10 cellular contexts compared by ENCODE assay signal in the genomic region with DNA sequence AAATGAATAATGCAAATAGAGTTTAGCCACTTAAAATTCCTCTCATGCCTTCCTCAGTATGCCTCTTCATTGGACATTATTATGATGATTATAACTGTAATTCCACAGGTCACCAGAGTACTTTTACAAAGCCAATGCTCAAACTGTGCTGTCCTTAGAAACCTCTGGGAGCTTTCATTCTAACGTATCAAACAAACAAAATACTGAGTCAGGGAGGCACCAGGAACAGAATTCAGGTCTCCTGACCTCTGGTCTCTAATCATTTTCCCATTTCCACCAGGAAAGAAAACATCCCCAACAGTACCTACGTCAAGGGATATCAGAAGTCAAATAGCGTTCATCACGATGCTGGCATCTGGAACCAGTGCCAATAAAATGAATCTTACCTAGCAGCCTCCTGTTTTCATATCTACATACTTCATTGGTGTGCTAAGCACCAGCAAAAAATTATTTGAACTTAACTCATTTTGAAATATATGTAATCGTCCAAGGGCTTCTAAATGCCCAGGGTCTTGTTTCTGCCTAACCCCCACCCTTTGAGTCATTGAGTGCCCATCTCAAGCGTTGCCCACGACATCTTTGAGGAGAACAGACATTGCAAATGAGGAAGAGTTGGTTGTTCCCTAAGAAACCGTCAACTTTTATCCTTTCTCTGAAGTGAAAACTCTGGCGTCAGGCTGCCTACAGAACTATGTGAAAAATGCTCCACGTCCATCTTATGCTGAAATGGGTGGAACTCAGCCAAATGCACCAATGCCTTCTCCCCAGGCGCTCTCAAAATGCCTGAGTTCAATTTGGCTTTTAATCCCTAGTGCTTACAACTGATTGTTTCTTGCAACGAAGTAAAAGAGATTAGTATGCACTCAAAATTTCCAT. TPM values are rescaled to one million over a fixed set of nuclear protein-coding genes. Genes with fewer than 3 reads are reported as not detected.
A peak's percentile ranks its signal among the peaks of the same experiment; 100 is the strongest.
DNase-seq lines count a peak whose midpoint lies in the region; ATAC-seq and TF ChIP-seq lines count a peak whose summit lies in the region.
"Had no signal": no experiment of that assay in that cellular context is flagged by ENCODE, and none has a peak within 500 bp of the region (broad histone marks: within the 10 kb centered on the region; RNA-seq: fewer than 3 reads in every experiment).

No MANE protein-coding gene starts in this region.

- ATAC-seq in left colon: no peak

- in situ Hi-C loops in mammary epithelial cell (cut with MboI; ENCODE audit: low sequenced_read_pairs in 2 of 2): no loop called here

- no peak for TF ChIP-seq POLR2A in adrenal gland (IDR thresholded peaks at IDR 0.05)

- H3K79me2 ChIP-seq in ACC112 (ENCODE audit: control insufficient read depth, insufficient read depth, low read length, unreplicated experiment) (no peaks in the 10 kb centered on the region), mammary epithelial cell (ENCODE audit: insufficient read depth, low read length) (no peaks in the 10 kb centered on the region)

- CTCF ChIA-PET in mammary epithelial cell (lab: Charles Lee; ENCODE audit: low non-redundant PET): no interaction called here

- DNase-seq in adrenal gland (peak in 1 of 7 donors; percentile 19), fibroblast of villous mesenchyme (ENCODE audit: low read depth) (peak; percentile 85), non-pigmented ciliary epithelial cell (ENCODE audit: low read depth) (peak; percentile 89), NOMO-1 (lab: John Stamatoyannopoulos, UW; ENCODE audit: unreplicated experiment in 2 of 2) (no peak), left colon (no peak), T1000 (lab: John Stamatoyannopoulos, UW) (no peak), mammary epithelial cell (no peak)
- DNase-seq: OCI-M1, ovary had no signal

- H3K27me3 ChIP-seq in ACC112 (ENCODE audit: insufficient read depth, low read length): no peaks in the 10 kb centered on the region
- no peaks in the 10 kb centered on the region for H3K27me3 ChIP-seq in adrenal gland
- H3K27me3 ChIP-seq in mammary epithelial cell (ENCODE audit: insufficient read depth, low read length): no peaks in the 10 kb centered on the region
- H3K27me3 ChIP-seq: ovary had no signal

- H3K27ac ChIP-seq in ACC112 (ENCODE audit: low read depth, low read length) (peak overlapping the region; percentile 90), adrenal gland (peak overlapping the region in 3 of 5 donors; percentile 0 to 59 (median 11)), mammary epithelial cell (ENCODE audit: insufficient read depth, low read depth, low read length) (no peak overlapping the region)
- H3K27ac ChIP-seq: ovary had no signal

- H3K9ac ChIP-seq in mammary epithelial cell (ENCODE audit: insufficient read depth, low read length): no peak overlapping the region

- H3K36me3 ChIP-seq in ACC112 (ENCODE audit: insufficient read depth, low read length) (peaks cover 7% of the 10 kb centered on the region; the same call in 1 of the 2 replicates), adrenal gland (replicated peaks in 1 of 2) (peaks cover 0 to 23% of the 10 kb centered on the region in 2 donors), mammary epithelial cell (ENCODE audit: insufficient read depth, low read length) (no peaks in the 10 kb centered on the region)
- H3K36me3 ChIP-seq: ovary had no signal

- peak in 2 of 6 experiments; percentile 18 to 19 for TF ChIP-seq CTCF in adrenal gland (IDR thresholded peaks at IDR 0.05)
- peak; percentile 5 for TF ChIP-seq CTCF in fibroblast of villous mesenchyme (IDR thresholded peaks at IDR 0.05; ENCODE audit: insufficient read depth, low read depth, low read length)
- TF ChIP-seq CTCF in mammary epithelial cell (conservative IDR thresholded peaks at IDR 0.05 in 1 of 2, IDR thresholded peaks at IDR 0.05 in 1 of 2; ENCODE audit: extremely low read depth in 1 of 2, insufficient read depth in 1 of 2, low read depth in 1 of 2, low read length in 2 of 2): no peak

- no peak overlapping the region for H3K4me2 ChIP-seq in mammary epithelial cell (ENCODE audit: insufficient read depth, low read depth, low read length)

- WGBS in adrenal gland, 4 donors: 69 to 79% (median 74%) methylated on average over 12 of the region's 12 CpGs
- WGBS in mammary epithelial cell (ENCODE audit: low coverage, missing lambda C conversion rate): 51% methylated on average over 12 of the region's 12 CpGs

- H2AFZ ChIP-seq in ACC112 (ENCODE audit: low read length, unreplicated experiment) (peak overlapping the region; percentile 49), mammary epithelial cell (ENCODE audit: low read depth, low read length) (no peak overlapping the region)

- H4K20me1 ChIP-seq in mammary epithelial cell (ENCODE audit: insufficient read depth, low read length): no peaks in the 10 kb centered on the region

- H3K4me3 ChIP-seq in ACC112 (ENCODE audit: low read depth, low read length) (peak overlapping the region; percentile 47), adrenal gland (no peak overlapping the region), fibroblast of villous mesenchyme (ENCODE audit: low read depth, low read length) (no peak overlapping the region), mammary epithelial cell (replicated peaks in 1 of 3; ENCODE audit: insufficient read depth in 1 of 3, low read depth in 2 of 3, low read length in 3 of 3) (no peak overlapping the region)
- H3K4me3 ChIP-seq: ovary had no signal

- H3K9me3 ChIP-seq in adrenal gland (replicated peaks in 1 of 3) (no peaks in the 10 kb centered on the region), mammary epithelial cell (replicated peaks; ENCODE audit: insufficient read depth, low read length) (no peaks in the 10 kb centered on the region)
- H3K9me3 ChIP-seq: ovary had no signal

- intact Hi-C loops in adrenal gland (cut with DNase I): no loop called here
- intact Hi-C loops in left colon (cut with DNase I, micrococcal nuclease): no loop called here
- intact Hi-C loops in mammary epithelial cell (cut with micrococcal nuclease): no loop called here

- dilution Hi-C loops in mammary epithelial cell (cut with HindIII; ENCODE audit: low sequenced_read_pairs): no loop called here

- H3K4me1 ChIP-seq in ACC112 (ENCODE audit: control insufficient read depth, insufficient read depth, low read length, unreplicated experiment) (peaks cover 53% of the 10 kb centered on the region), adrenal gland (replicated peaks in 1 of 2) (peaks cover 0 to 5% of the 10 kb centered on the region in 2 donors), mammary epithelial cell (ENCODE audit: insufficient read depth, low read length) (peaks cover 3% of the 10 kb centered on the region)

- no TSS peak for BruUV-seq in mammary epithelial cell (replicated peaks; lab: Mats Ljungman, UMichigan)

RNA-seq across cellular contexts. Expression of a gene that starts 37.8 kb away (rescaled TPM):
- total RNA-seq in adrenal gland (10 to 100 TPM in 7 of 8 donors, 1 to 10 TPM in 1; 6.6 to 47.9 (median 19.7) TPM), fibroblast of villous mesenchyme (27.1 and 29.8 TPM in 2 replicates), left colon (10 to 100 TPM; 58.9 to 84.8 TPM), mammary epithelial cell (10 to 100 TPM in 1 of 2 donors, 1 to 10 TPM in 1; 7.8 to 69.7 TPM)
- polyA plus RNA-seq in adrenal gland (10 to 100 TPM in 1 of 3 donors, 1 to 10 TPM in 2; 8.0 to 14.7 (median 8.6) TPM), mammary epithelial cell (4.8 TPM)
- polyA minus RNA-seq in mammary epithelial cell: 3.5 TPM

Comparison
In these comparisons a context has a peak if more than half of its experiments do, and no peak if none do; other contexts are left out.
1. DNase-seq: peak in fibroblast of villous mesenchyme (single experiment) and non-pigmented ciliary epithelial cell (single experiment); none in NOMO-1 (0 of 2), left colon (0 of 2), T1000 (single experiment) and mammary epithelial cell (single experiment).